Comparison of ENCODE assay signal across 15 cellular contexts in genomic region chrX:14922437-14922836, GRCh38. TPM values are rescaled to one million over a fixed set of nuclear protein-coding genes. Genes with fewer than 3 reads are reported as not detected.
DNase-seq lines count a peak whose midpoint lies in the region; ATAC-seq and TF ChIP-seq lines count a peak whose summit lies in the region.
"Had no signal": no experiment of that assay in that cellular context is flagged by ENCODE, and none has a peak within 500 bp of the region (broad histone marks: within the 10 kb centered on the region; RNA-seq: fewer than 3 reads in every experiment).

No MANE protein-coding gene starts in this region.

- H3K4me1 Mint-ChIP-seq in activated naive CD8-positive, alpha-beta T cell treated with anti-CD3 and anti-CD28 coated beads, Interleukin-2, amount 50 U/mL, for 24 hours: no peaks in the 10 kb centered on the region
- H3K4me1 Mint-ChIP-seq in activated naive CD8-positive, alpha-beta T cell treated with anti-CD3 and anti-CD28 coated beads for 36 hours: peaks cover 2% of the 10 kb centered on the region
- H3K4me1 Mint-ChIP-seq: activated CD4-positive, alpha-beta memory T cell treated with anti-CD3 and anti-CD28 coated beads, Interleukin-2, amount 10 ng/mL, durations not matched to agents 7 days and 5 days; activated naive CD4-positive, alpha-beta T cell treated with anti-CD3 and anti-CD28 coated beads, Interleukin-2, amount 50 U/mL, for 24 hours had no signal

- H3K9me3 Mint-ChIP-seq in activated naive CD8-positive, alpha-beta T cell treated with anti-CD3 and anti-CD28 coated beads, Interleukin-2, amount 50 U/mL, for 24 hours: no peaks in the 10 kb centered on the region
- no peaks in the 10 kb centered on the region for H3K9me3 Mint-ChIP-seq in activated naive CD8-positive, alpha-beta T cell treated with anti-CD3 and anti-CD28 coated beads for 36 hours
- H3K9me3 Mint-ChIP-seq: activated CD4-positive, alpha-beta memory T cell treated with anti-CD3 and anti-CD28 coated beads, Interleukin-2, amount 10 ng/mL, durations not matched to agents 7 days and 5 days; activated naive CD4-positive, alpha-beta T cell treated with anti-CD3 and anti-CD28 coated beads, Interleukin-2, amount 50 U/mL, for 24 hours; effector memory CD8-positive, alpha-beta T cell had no signal

- H3K27me3 Mint-ChIP-seq in activated naive CD8-positive, alpha-beta T cell treated with anti-CD3 and anti-CD28 coated beads, Interleukin-2, amount 50 U/mL, for 24 hours: no peaks in the 10 kb centered on the region
- H3K27me3 Mint-ChIP-seq in activated naive CD8-positive, alpha-beta T cell treated with anti-CD3 and anti-CD28 coated beads for 36 hours: no peaks in the 10 kb centered on the region
- H3K27me3 Mint-ChIP-seq: activated CD4-positive, alpha-beta memory T cell treated with anti-CD3 and anti-CD28 coated beads, Interleukin-2, amount 10 ng/mL, durations not matched to agents 7 days and 5 days; activated naive CD4-positive, alpha-beta T cell treated with anti-CD3 and anti-CD28 coated beads, Interleukin-2, amount 50 U/mL, for 24 hours; effector memory CD8-positive, alpha-beta T cell had no signal

- ATAC-seq in activated naive CD8-positive, alpha-beta T cell treated with anti-CD3 and anti-CD28 coated beads, Interleukin-2, amount 50 U/mL, for 24 hours: peak; percentile 59
- no peak for ATAC-seq in GM18909 (IDR thresholded peaks at IDR 0.05; ENCODE audit: poor library complexity, unreplicated experiment)
- ATAC-seq: effector memory CD8-positive, alpha-beta T cell; right lobe of liver had no signal

- no peak overlapping the region for H3K4me3 Mint-ChIP-seq in activated naive CD8-positive, alpha-beta T cell treated with anti-CD3 and anti-CD28 coated beads, Interleukin-2, amount 50 U/mL, for 24 hours
- no peak overlapping the region for H3K4me3 Mint-ChIP-seq in activated naive CD8-positive, alpha-beta T cell treated with anti-CD3 and anti-CD28 coated beads for 36 hours
- H3K4me3 Mint-ChIP-seq: activated CD4-positive, alpha-beta memory T cell treated with anti-CD3 and anti-CD28 coated beads, Interleukin-2, amount 10 ng/mL, durations not matched to agents 7 days and 5 days; activated naive CD4-positive, alpha-beta T cell treated with anti-CD3 and anti-CD28 coated beads, Interleukin-2, amount 50 U/mL, for 24 hours; effector memory CD8-positive, alpha-beta T cell had no signal

- no peak for TF ChIP-seq CTCF in coronary artery (IDR thresholded peaks at IDR 0.05)

- peaks cover 2% of the 10 kb centered on the region for H3K36me3 Mint-ChIP-seq in activated naive CD8-positive, alpha-beta T cell treated with anti-CD3 and anti-CD28 coated beads, Interleukin-2, amount 50 U/mL, for 24 hours (ENCODE audit: low read depth)
- peaks cover 8% of the 10 kb centered on the region for H3K36me3 Mint-ChIP-seq in activated naive CD8-positive, alpha-beta T cell treated with anti-CD3 and anti-CD28 coated beads for 36 hours

- no peak overlapping the region for H3K27ac Mint-ChIP-seq in activated naive CD8-positive, alpha-beta T cell treated with anti-CD3 and anti-CD28 coated beads, Interleukin-2, amount 50 U/mL, for 24 hours
- no peak overlapping the region for H3K27ac Mint-ChIP-seq in activated naive CD8-positive, alpha-beta T cell treated with anti-CD3 and anti-CD28 coated beads for 36 hours
- H3K27ac Mint-ChIP-seq: activated CD4-positive, alpha-beta memory T cell treated with anti-CD3 and anti-CD28 coated beads, Interleukin-2, amount 10 ng/mL, durations not matched to agents 7 days and 5 days; activated naive CD4-positive, alpha-beta T cell treated with anti-CD3 and anti-CD28 coated beads, Interleukin-2, amount 50 U/mL, for 24 hours had no signal

- H3K27ac ChIP-seq in epithelial cell of prostate (peak overlapping the region; percentile 15), coronary artery (no peak overlapping the region)
- H3K27ac ChIP-seq: right lobe of liver, tibial artery had no signal

- no peak overlapping the region for H3K4me3 ChIP-seq in coronary artery
- H3K4me3 ChIP-seq: right lobe of liver, tibial artery had no signal

- no peak for DNase-seq in activated naive CD8-positive, alpha-beta T cell treated with anti-CD3 and anti-CD28 coated beads, Interleukin-2, amount 50 U/mL, for 24 hours
- DNase-seq in activated naive CD8-positive, alpha-beta T cell treated with anti-CD3 and anti-CD28 coated beads for 36 hours: no peak
- peak; percentile 76 for DNase-seq in RPMI7951 (ENCODE audit: low read depth)
- no peak for DNase-seq in epithelial cell of prostate (ENCODE audit: low read depth, low spot score)
- DNase-seq in renal cortical epithelial cell (ENCODE audit: low read depth): peak; percentile 28
- DNase-seq in coronary artery (ENCODE audit: low spot score): no peak
- no peak for DNase-seq in cortex of kidney (lab: John Stamatoyannopoulos, UW)
- DNase-seq: activated CD4-positive, alpha-beta memory T cell treated with anti-CD3 and anti-CD28 coated beads, Interleukin-2, amount 10 ng/mL, durations not matched to agents 7 days and 5 days; effector memory CD8-positive, alpha-beta T cell; GDM1; NCI-H1694; right lobe of liver; tibial artery had no signal

RNA-seq across cellular contexts. Expression of gene MOSPD2, which starts 49.2 kb away (rescaled TPM):
- total RNA-seq in activated naive CD8-positive, alpha-beta T cell treated with anti-CD3 and anti-CD28 coated beads for 36 hours: 1 to 10 TPM; 9.1 to 9.6 TPM
- 19.2 and 25.1 TPM in 2 replicates for total RNA-seq in RPMI7951 (2014; rRNA removed; shearing (Covaris generic))
- 16.1 and 17.0 TPM in 2 replicates for total RNA-seq in renal cortical epithelial cell

RNA-seq across cellular contexts. Expression of gene FANCB, which starts 49.6 kb away (rescaled TPM):
- 10 to 100 TPM; 13.6 to 14.0 TPM for total RNA-seq in activated naive CD8-positive, alpha-beta T cell treated with anti-CD3 and anti-CD28 coated beads for 36 hours
- total RNA-seq in RPMI7951 (2014; rRNA removed; shearing (Covaris generic)): 13.1 and 16.2 TPM in 2 replicates
- 2.0 and 4.5 TPM in 2 replicates for total RNA-seq in renal cortical epithelial cell

Comparison
In these comparisons a context has a peak if more than half of its experiments do, and no peak if none do; other contexts are left out.
1. DNase-seq: peak in RPMI7951 (single experiment) and renal cortical epithelial cell (single experiment); none in activated naive CD8-positive, alpha-beta T cell treated with anti-CD3 and anti-CD28 coated beads, Interleukin-2, amount 50 U/mL, for 24 hours (single experiment), activated naive CD8-positive, alpha-beta T cell treated with anti-CD3 and anti-CD28 coated beads for 36 hours (single experiment), epithelial cell of prostate (single experiment), coronary artery (single experiment) and cortex of kidney (single experiment).